Comparison of ENCODE assay signal across 1 cellular context in the genomic region with DNA sequence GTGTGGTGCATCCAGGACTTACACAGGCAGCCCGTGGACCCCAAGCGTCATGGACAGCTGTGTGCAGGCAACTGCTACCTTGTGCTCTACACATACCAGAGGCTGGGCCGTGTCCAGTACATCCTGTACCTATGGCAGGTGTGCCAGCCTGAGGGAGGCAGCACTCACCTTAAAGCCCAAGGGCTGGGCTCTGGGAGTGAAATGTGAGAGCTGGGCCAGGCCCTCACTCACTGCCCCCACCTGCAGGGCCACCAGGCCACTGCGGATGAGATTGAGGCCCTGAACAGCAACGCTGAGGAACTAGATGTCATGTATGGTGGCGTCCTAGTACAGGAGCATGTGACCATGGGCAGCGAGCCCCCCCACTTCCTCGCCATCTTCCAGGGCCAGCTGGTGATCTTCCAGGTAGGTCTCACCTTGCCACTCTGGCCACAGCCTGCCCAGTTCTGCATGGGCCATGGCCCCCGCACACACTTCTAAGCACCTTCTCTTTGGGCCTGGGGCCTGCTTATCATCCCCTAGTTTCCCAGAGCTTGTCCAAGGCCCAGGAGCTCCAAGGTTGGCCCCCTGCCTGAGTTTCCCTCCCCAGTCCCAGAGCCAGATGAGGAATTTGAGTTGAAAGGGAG.
TF ChIP-seq lines count a peak whose summit lies in the region.

No MANE protein-coding gene starts in this region.

TF ChIP-seq in GM23338, 12 proteins besides CTCF, POLR2A, EP300 and RAD21 (continued from another document):
- TF ChIP-seq NANOG (IDR thresholded peaks at IDR 0.05; ENCODE audit: borderline replicate concordance): no peak
- no peak for TF ChIP-seq POLR2AphosphoS5 (IDR thresholded peaks at IDR 0.05; ENCODE audit: low read depth)
- no peak for TF ChIP-seq STAT1 (IDR thresholded peaks at IDR 0.05; ENCODE audit: unreplicated experiment)
